In genomic region chr6:1181939-1182338, GRCh38 we compare ENCODE assay signal across 35 cellular contexts.
"Had no signal": no experiment of that assay in that cellular context is flagged by ENCODE, and none has a peak within 500 bp of the region (broad histone marks: within the 10 kb centered on the region; RNA-seq: fewer than 3 reads in every experiment).

No MANE protein-coding gene starts in this region.

- H3K4me1 ChIP-seq: adrenal gland, breast epithelium, SJCRH30 had no signal

- H3K27ac ChIP-seq: adrenal gland, body of pancreas, breast epithelium, PC-9, SJCRH30, SK-N-MC, WERI-Rb-1 had no signal

- H3K4me3 ChIP-seq: adrenal gland, body of pancreas, breast epithelium, PC-9, SJCRH30, SK-N-MC had no signal

- H3K9me3 ChIP-seq: adrenal gland, body of pancreas, breast epithelium, SJCRH30 had no signal

- H3K4me2 ChIP-seq: PC-9 had no signal

- H2AFZ ChIP-seq: PC-9 had no signal

- DNase-seq: activated CD4-positive, alpha-beta T cell treated with anti-CD3 and anti-CD28 coated beads for 1 hour; activated CD4-positive, alpha-beta T cell treated with anti-CD3 and anti-CD28 coated beads for 48 hours; activated CD4-positive, CD25-positive, alpha-beta regulatory T cell; activated CD8-positive, alpha-beta T cell treated with anti-CD3 and anti-CD28 coated beads for 36 hours; activated effector memory CD4-positive, alpha-beta T cell treated with anti-CD3 and anti-CD28 coated beads, Interleukin-2, amount 50 U/mL, for 16 hours; activated naive CD4-positive, alpha-beta T cell; activated naive CD4-positive, alpha-beta T cell treated with anti-CD3 and anti-CD28 coated beads, Interleukin-2, amount 50 U/mL, for 16 hours; activated naive CD8-positive, alpha-beta T cell treated with anti-CD3 and anti-CD28 coated beads, Interleukin-2, amount 10 ng/mL, durations not matched to agents 7 days and 5 days; activated T-cell treated with anti-CD3 and anti-CD28 coated beads, Interleukin-2, amount 50 U/mL, for 1 hour; activated T-cell treated with anti-CD3 and anti-CD28 coated beads, Interleukin-2, amount 50 U/mL, for 72 hours; adrenal gland; body of pancreas; caudate nucleus; cerebellar nuclear complex; Karpas-422; KBM-7; NCI-H1092 treated with DMSO at 0.1 percent for 48 hours; NCI-H1417; NCI-H146; NCI-H187; NCI-H2029 treated with DMSO at 0.1 percent for 48 hours; NCI-H2107; NCI-H2171; NCI-H510A; NCI-H526; NCI-H748 treated with DMSO at 0.1 percent for 48 hours; NK-92 treated with Interleukin-12 subunit alpha and Interleukin-12 subunit beta, amount 100 ng/mL, for 24 hours; SHP77; SJCRH30; T1000; WERI-Rb-1 had no signal

- H3K27me3 ChIP-seq: body of pancreas, SJCRH30 had no signal

- H3K36me3 ChIP-seq: adrenal gland, breast epithelium, SJCRH30, WERI-Rb-1 had no signal

- FAIRE-seq: astrocyte had no signal
